16 cellular contexts compared by ENCODE assay signal in genomic region chr4:28557755-28558154, GRCh38.
A peak's percentile ranks its signal among the peaks of the same experiment; 100 is the strongest.
DNase-seq lines count a peak whose midpoint lies in the region; ATAC-seq and TF ChIP-seq lines count a peak whose summit lies in the region.
"Had no signal": no experiment of that assay in that cellular context is flagged by ENCODE, and none has a peak within 500 bp of the region (broad histone marks: within the 10 kb centered on the region; RNA-seq: fewer than 3 reads in every experiment).

No MANE protein-coding gene starts in this region.

- H3K14ac ChIP-seq in mesenchymal stem cell (ENCODE audit: low read length in 2 of 2) = no peak overlapping the region

- H3K4ac ChIP-seq in mesenchymal stem cell (ENCODE audit: low read depth in 1 of 2, low read length in 2 of 2) = no peak overlapping the region

- H4K8ac ChIP-seq in mesenchymal stem cell (ENCODE audit: low read length) = no peak overlapping the region

- H3K9ac ChIP-seq in mesenchymal stem cell (ENCODE audit: low read length) = no peak overlapping the region
- H3K9ac ChIP-seq: BLaER1 had no signal

- in situ Hi-C loops in astrocyte of the spinal cord (cut with HindIII; ENCODE audit: low sequenced_read_pairs) = no loop called here

- H2AFZ ChIP-seq in mesenchymal stem cell (ENCODE audit: low read depth, low read length) = no peak overlapping the region

- no peak overlapping the region for H2BK5ac ChIP-seq in mesenchymal stem cell (ENCODE audit: low read depth, low read length, poor library complexity, severe bottlenecking)

- H2BK15ac ChIP-seq in mesenchymal stem cell (ENCODE audit: low read depth, poor library complexity, severe bottlenecking) = no peak overlapping the region

- no peak overlapping the region for H3K4me3 Mint-ChIP-seq in effector memory CD8-positive, alpha-beta T cell
- H3K4me3 Mint-ChIP-seq: activated CD8-positive, alpha-beta T cell treated with anti-CD3 and anti-CD28 coated beads for 36 hours had no signal

- no peak for TF ChIP-seq POLR2A in sigmoid colon (IDR thresholded peaks at IDR 0.05)

- H3K23ac ChIP-seq in mesenchymal stem cell (ENCODE audit: low read length in 2 of 2) = no peak overlapping the region

- no peaks in the 10 kb centered on the region for H3K4me1 ChIP-seq in mesenchymal stem cell (ENCODE audit: control insufficient read depth, insufficient read depth, low read depth, low read length)
- no peaks in the 10 kb centered on the region for H3K4me1 ChIP-seq in sigmoid colon
- H3K4me1 ChIP-seq in BE2C = no peaks in the 10 kb centered on the region
- H3K4me1 ChIP-seq: BLaER1, prostate gland had no signal

- WGBS in mesenchymal stem cell = 66% methylated on average over 2 of the region's 2 CpGs
- WGBS in sigmoid colon, 2 donors = 58 to 72% methylated on average over 2 of the region's 2 CpGs

- no peak overlapping the region for H3K18ac ChIP-seq in mesenchymal stem cell (ENCODE audit: low read depth in 1 of 2, low read length in 2 of 2)

- H3K4me1 Mint-ChIP-seq in effector memory CD8-positive, alpha-beta T cell (ENCODE audit: low read depth in 2 of 2) = no peaks in the 10 kb centered on the region

- H3K27ac ChIP-seq in mesenchymal stem cell (ENCODE audit: low read length, poor library complexity, severe bottlenecking) (no peak overlapping the region), sigmoid colon (no peak overlapping the region)
- H3K27ac ChIP-seq: BLaER1, prostate gland, VCaP had no signal

- H3K27me3 ChIP-seq in mesenchymal stem cell (ENCODE audit: control insufficient read depth in 1 of 2, insufficient read depth in 1 of 2, low read length in 2 of 2) = no peaks in the 10 kb centered on the region
- H3K27me3 ChIP-seq in sigmoid colon = no peaks in the 10 kb centered on the region
- H3K27me3 ChIP-seq in BE2C = no peaks in the 10 kb centered on the region
- H3K27me3 ChIP-seq: BLaER1 had no signal

- H2BK120ac ChIP-seq in mesenchymal stem cell (ENCODE audit: low read depth, low read length) = no peak overlapping the region

- H3K36me3 ChIP-seq in mesenchymal stem cell (ENCODE audit: control insufficient read depth in 1 of 2, insufficient read depth in 2 of 2, low read depth in 1 of 2, low read length in 2 of 2) (no peaks in the 10 kb centered on the region), sigmoid colon (no peaks in the 10 kb centered on the region), BE2C (no peaks in the 10 kb centered on the region)
- H3K36me3 ChIP-seq: BLaER1, prostate gland had no signal

- no peak for TF ChIP-seq EP300 in sigmoid colon (IDR thresholded peaks at IDR 0.05)

- H3K27ac Mint-ChIP-seq in effector memory CD8-positive, alpha-beta T cell = no peak overlapping the region
- H3K27ac Mint-ChIP-seq: activated CD8-positive, alpha-beta T cell treated with anti-CD3 and anti-CD28 coated beads for 36 hours; activated T-helper 2 cell treated with anti-CD3 and anti-CD28 coated beads, Interferon-gamma antibody, Interleukin-2, Interleukin-4, amounts not matched to agents 10 μg/mL and 5 μg/mL and 100 μg/mL, durations not matched to agents 14 hours and 24 hours and 36 hours had no signal

- H3K9me3 ChIP-seq in mesenchymal stem cell (ENCODE audit: control insufficient read depth, low read length) (peaks cover 3% of the 10 kb centered on the region), sigmoid colon (no peaks in the 10 kb centered on the region), BE2C (no peaks in the 10 kb centered on the region)
- H3K9me3 ChIP-seq: prostate gland had no signal

- DNase-seq in EL (peak; percentile 80), LHCN-M2 (ENCODE audit: low read depth) (peak; percentile 37), astrocyte of the spinal cord (ENCODE audit: low read depth, low spot score) (peak; percentile 1), mesenchymal stem cell (peak; percentile 21), sigmoid colon (no peak), BE2C (no peak)
- no peak for DNase-seq in effector memory CD8-positive, alpha-beta T cell
- DNase-seq: activated CD8-positive, alpha-beta T cell treated with anti-CD3 and anti-CD28 coated beads for 36 hours; foreskin melanocyte; NCI-H187 treated with DMSO at 0.1 percent for 48 hours; NCI-H446 treated with DMSO at 0.1 percent for 48 hours had no signal

- TF ChIP-seq CTCF in astrocyte of the spinal cord (IDR thresholded peaks at IDR 0.05; ENCODE audit: low read depth, low read length) = no peak
- no peak for TF ChIP-seq CTCF in sigmoid colon (IDR thresholded peaks at IDR 0.05)
- TF ChIP-seq CTCF in BE2C (IDR thresholded peaks at IDR 0.05; ENCODE audit: low read depth, low read length) = no peak

- H2AK5ac ChIP-seq in mesenchymal stem cell (ENCODE audit: low read length, severe bottlenecking) = no peak overlapping the region

- intact Hi-C loops in sigmoid colon (cut with DNase I) = no loop called here

- no peaks in the 10 kb centered on the region for H3K27me3 Mint-ChIP-seq in effector memory CD8-positive, alpha-beta T cell
- H3K27me3 Mint-ChIP-seq: activated CD8-positive, alpha-beta T cell treated with anti-CD3 and anti-CD28 coated beads for 36 hours had no signal

- no peaks in the 10 kb centered on the region for H3K36me3 Mint-ChIP-seq in effector memory CD8-positive, alpha-beta T cell (ENCODE audit: insufficient read depth)

- no peaks in the 10 kb centered on the region for H3K79me1 ChIP-seq in mesenchymal stem cell (replicated peaks; ENCODE audit: low read length, poor library complexity, severe bottlenecking)

- H3K9me3 Mint-ChIP-seq in effector memory CD8-positive, alpha-beta T cell = peaks cover 9 to 15% of the 10 kb centered on the region in 2 donors

- ATAC-seq in effector memory CD8-positive, alpha-beta T cell (replicated peaks) = no peak
- no peak for ATAC-seq in GM21381 (IDR thresholded peaks at IDR 0.05; ENCODE audit: unreplicated experiment)
- ATAC-seq: activated CD8-positive, alpha-beta T cell treated with anti-CD3 and anti-CD28 coated beads for 36 hours had no signal

- no peak overlapping the region for H3K4me3 ChIP-seq in astrocyte of the spinal cord (ENCODE audit: low read depth, low read length)
- no peak overlapping the region for H3K4me3 ChIP-seq in mesenchymal stem cell (ENCODE audit: insufficient read depth in 1 of 2, low read depth in 1 of 2, low read length in 2 of 2)
- H3K4me3 ChIP-seq in sigmoid colon = no peak overlapping the region
- H3K4me3 ChIP-seq in BE2C (ENCODE audit: low read depth, low read length) = no peak overlapping the region
- H3K4me3 ChIP-seq: BLaER1, prostate gland had no signal

- no peak overlapping the region for H3K4me2 ChIP-seq in mesenchymal stem cell (ENCODE audit: low read length, poor library complexity, severe bottlenecking)
- H3K4me2 ChIP-seq: BLaER1 had no signal

- no peak overlapping the region for H2BK12ac ChIP-seq in mesenchymal stem cell (ENCODE audit: low read length in 2 of 2)

- H4K91ac ChIP-seq in mesenchymal stem cell (ENCODE audit: low read length) = no peak overlapping the region

Comparison
In these comparisons a context has a peak if more than half of its experiments do, and no peak if none do; other contexts are left out.
1. DNase-seq: peak in EL (single experiment), LHCN-M2 (single experiment), astrocyte of the spinal cord (single experiment) and mesenchymal stem cell (single experiment); none in sigmoid colon (single experiment), effector memory CD8-positive, alpha-beta T cell (0 of 3) and BE2C (single experiment).